17 cellular contexts compared by ENCODE assay signal in genomic region chr15:95864467-95864886, GRCh38.
DNase-seq lines count a peak whose midpoint lies in the region; ATAC-seq and TF ChIP-seq lines count a peak whose summit lies in the region.
"Had no signal": no experiment of that assay in that cellular context is flagged by ENCODE, and none has a peak within 500 bp of the region (broad histone marks: within the 10 kb centered on the region; RNA-seq: fewer than 3 reads in every experiment).

No MANE protein-coding gene starts in this region.

- H3K9me3 ChIP-seq in adrenal gland (replicated peaks in 1 of 3) (no peaks in the 10 kb centered on the region), BE2C (no peaks in the 10 kb centered on the region; the same call in 1 of the 2 replicates)

- peaks cover 4% of the 10 kb centered on the region for H3K27me3 ChIP-seq in adrenal gland
- no peaks in the 10 kb centered on the region for H3K27me3 ChIP-seq in BE2C
- H3K27me3 ChIP-seq: foreskin keratinocyte, neural progenitor cell had no signal

- H3K36me3 ChIP-seq in adrenal gland (replicated peaks in 1 of 2) (no peaks in the 10 kb centered on the region), BE2C (no peaks in the 10 kb centered on the region)
- H3K36me3 ChIP-seq: neural progenitor cell had no signal

- TF ChIP-seq CTCF in adrenal gland (IDR thresholded peaks at IDR 0.05) (no peak), BE2C (IDR thresholded peaks at IDR 0.05; ENCODE audit: low read depth, low read length) (no peak)

- ATAC-seq in GM21723 (IDR thresholded peaks at IDR 0.05; ENCODE audit: unreplicated experiment) (peak; percentile 86), HG03457 (IDR thresholded peaks at IDR 0.05; ENCODE audit: unreplicated experiment) (peak; percentile 57)
- ATAC-seq: foreskin keratinocyte had no signal

- no peak overlapping the region for H3K27ac ChIP-seq in adrenal gland
- H3K27ac ChIP-seq: 22Rv1, foreskin keratinocyte, neural progenitor cell had no signal

- TF ChIP-seq POLR2A in adrenal gland (IDR thresholded peaks at IDR 0.05), result no peak

- DNase-seq in NCI-H2029 (lab: John Stamatoyannopoulos, UW), result peak; percentile 65
- DNase-seq in NCI-H2029 treated with DMSO at 0.1 percent for 48 hours (lab: John Stamatoyannopoulos, UW), result no peak
- peak; percentile 18 for DNase-seq in mucosa of gallbladder (ENCODE audit: low spot score)
- no peak for DNase-seq in adrenal gland
- no peak for DNase-seq in NCI-H82 treated with DMSO at 0.1 percent for 48 hours (lab: John Stamatoyannopoulos, UW; ENCODE audit: unreplicated experiment)
- no peak for DNase-seq in BE2C
- DNase-seq: activated CD4-positive, alpha-beta T cell treated with anti-CD3 and anti-CD28 coated beads for 4 hours; activated naive CD4-positive, alpha-beta T cell treated with anti-CD3 and anti-CD28 coated beads, Interleukin-2, amount 50 U/mL, for 16 hours; DMS153; foreskin keratinocyte; Karpas-422; NCI-H510A treated with DMSO at 0.1 percent for 48 hours; stimulated activated CD4-positive, alpha-beta T cell treated with anti-CD3 and anti-CD28 coated beads, Interleukin-12 subunit alpha, Interleukin-12 subunit beta, amount 100 ng/mL, for 4 hours had no signal

- 69 to 85% (median 79%) methylated on average over 3 of the region's 3 CpGs for WGBS in adrenal gland, 4 donors

- intact Hi-C loops in adrenal gland (cut with DNase I), result no loop called here

- no peaks in the 10 kb centered on the region for H3K4me1 ChIP-seq in adrenal gland (replicated peaks in 1 of 2)
- H3K4me1 ChIP-seq in BE2C, result no peaks in the 10 kb centered on the region
- H3K4me1 ChIP-seq: foreskin keratinocyte had no signal

- no peak overlapping the region for H3K4me3 ChIP-seq in adrenal gland
- no peak overlapping the region for H3K4me3 ChIP-seq in BE2C (ENCODE audit: low read depth, low read length)
- H3K4me3 ChIP-seq: neural progenitor cell had no signal

Comparison
In these comparisons a context has a peak if more than half of its experiments do, and no peak if none do; other contexts are left out.
1. DNase-seq: peak in NCI-H2029 (single experiment) and mucosa of gallbladder (single experiment); none in NCI-H2029 treated with DMSO at 0.1 percent for 48 hours (single experiment), adrenal gland (0 of 7), NCI-H82 treated with DMSO at 0.1 percent for 48 hours (single experiment) and BE2C (single experiment).